ENCODE assay signal across 1 cellular context in genomic region chr16:15041260-15042011, GRCh38.
A peak's percentile ranks its signal among the peaks of the same experiment; 100 is the strongest.
TF ChIP-seq lines count a peak whose summit lies in the region.

No MANE protein-coding gene starts in this region.

TF ChIP-seq in K562, 482 proteins besides CTCF, POLR2A, EP300 and RAD21 (continued from another document):
- TF ChIP-seq MTF1 (CRISPR knock-in tag; IDR thresholded peaks at IDR 0.05; ENCODE audit: borderline replicate concordance) (no peak), MAFK (IDR thresholded peaks at IDR 0.05; ENCODE audit: low read length) (peak; percentile 61), HMGN3 (IDR thresholded peaks at IDR 0.05; ENCODE audit: borderline replicate concordance, extremely low read depth, insufficient read length, low read depth, low read length) (no peak), ZNF592 (IDR thresholded peaks at IDR 0.05) (no peak), EWSR1 (IDR thresholded peaks at IDR 0.05; ENCODE audit: borderline replicate concordance, low read depth, partially characterized antibody) (no peak), RNF2 (IDR thresholded peaks at IDR 0.05) (no peak), MEIS2 (IDR thresholded peaks at IDR 0.05; ENCODE audit: partially characterized antibody) (no peak), ZSCAN32 (CRISPR knock-in tag; IDR thresholded peaks at IDR 0.05) (no peak), ZNF217 (CRISPR knock-in tag; IDR thresholded peaks at IDR 0.05) (no peak), STAG1 (CRISPR knock-in tag; IDR thresholded peaks at IDR 0.05; ENCODE audit: borderline replicate concordance) (no peak), MYC (IDR thresholded peaks at IDR 0.05; ENCODE audit: low read depth, low read length) (peak; percentile 16; the same call in 1 of the 2 replicates), MYC (CRISPR knock-in tag; IDR thresholded peaks at IDR 0.05; ENCODE audit: borderline replicate concordance, low read depth) (no peak), ZNF280B (CRISPR knock-in tag; IDR thresholded peaks at IDR 0.05) (no peak), NRF1 (conservative IDR thresholded peaks at IDR 0.05 in 1 of 2, IDR thresholded peaks at IDR 0.05 in 1 of 2) (peak; percentile 42 to 50), JUNB (CRISPR knock-in tag; conservative IDR thresholded peaks at IDR 0.05) (no peak), TFAM (CRISPR knock-in tag; conservative IDR thresholded peaks at IDR 0.05) (no peak), CHAMP1 (IDR thresholded peaks at IDR 0.05) (no peak), CREB3 (tag; conservative IDR thresholded peaks at IDR 0.05; ENCODE audit: low read depth) (no peak), ZNF449 (CRISPR knock-in tag; IDR thresholded peaks at IDR 0.05) (no peak), TEAD4 (IDR thresholded peaks at IDR 0.05; ENCODE audit: low read length) (no peak), TEAD4 (CRISPR knock-in tag; IDR thresholded peaks at IDR 0.05; ENCODE audit: borderline replicate concordance) (no peak), ZNF512 (tag; IDR thresholded peaks at IDR 0.05) (no peak), E2F3 (CRISPR knock-in tag; IDR thresholded peaks at IDR 0.05) (no peak), MTA3 (IDR thresholded peaks at IDR 0.05; ENCODE audit: borderline replicate concordance) (peak; percentile 54; the same call in 1 of the 2 replicates), EGR1 (conservative IDR thresholded peaks at IDR 0.05) (peak; percentile 2; the same call in 1 of the 2 replicates), THRA (IDR thresholded peaks at IDR 0.05) (no peak)
